32 cellular contexts compared by ENCODE assay signal in the genomic region with DNA sequence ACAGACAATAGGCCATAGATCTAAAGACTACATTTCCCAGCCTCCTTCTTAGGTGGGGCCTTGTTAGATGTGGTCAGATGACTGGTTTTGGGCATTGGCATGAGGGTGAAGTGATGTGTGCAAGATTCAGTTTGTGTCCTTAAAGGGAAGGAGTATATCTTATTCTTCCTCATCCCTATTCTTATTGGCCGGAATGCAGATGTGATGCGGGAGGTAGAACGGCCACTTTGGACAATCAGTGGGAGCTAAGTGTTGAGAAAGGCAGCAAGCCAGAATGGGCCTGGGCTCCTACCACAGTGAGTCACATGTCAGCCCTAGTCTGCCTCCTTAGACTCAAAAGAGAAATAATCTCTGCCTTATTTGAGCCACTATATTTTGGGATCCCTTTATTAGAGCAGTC.
DNase-seq lines count a peak whose midpoint lies in the region; ATAC-seq, FAIRE-seq and TF ChIP-seq lines count a peak whose summit lies in the region.
"Had no signal": no experiment of that assay in that cellular context is flagged by ENCODE, and none has a peak within 500 bp of the region (broad histone marks: within the 10 kb centered on the region; RNA-seq: fewer than 3 reads in every experiment).

No MANE protein-coding gene starts in this region.

- peaks cover 81% of the 10 kb centered on the region for H3K4me1 Mint-ChIP-seq in chondrocyte (ENCODE audit: low read depth)
- peaks cover 4 to 10% (median 5%) of the 10 kb centered on the region in 4 donors for H3K4me1 Mint-ChIP-seq in naive thymus-derived CD8-positive, alpha-beta T cell

- H3K27me3 Mint-ChIP-seq in chondrocyte (ENCODE audit: low read depth) = no peaks in the 10 kb centered on the region
- H3K27me3 Mint-ChIP-seq in naive thymus-derived CD8-positive, alpha-beta T cell = no peaks in the 10 kb centered on the region

- no peaks in the 10 kb centered on the region for H3K9me2 ChIP-seq in GM23248 (ENCODE audit: insufficient read depth)

- H3K27ac ChIP-seq in GM23248 = peak overlapping the region; percentile 49
- H3K27ac ChIP-seq: cardiac muscle cell, esophagus squamous epithelium, HL-60, parathyroid adenoma, PC-9, upper lobe of right lung had no signal

- H3K36me3 Mint-ChIP-seq in chondrocyte (ENCODE audit: low read depth) = peaks cover 6% of the 10 kb centered on the region
- peaks cover 9 to 74% (median 43%) of the 10 kb centered on the region in 3 donors for H3K36me3 Mint-ChIP-seq in naive thymus-derived CD8-positive, alpha-beta T cell

- no peaks in the 10 kb centered on the region for H3K9me3 ChIP-seq in GM23248 (ENCODE audit: low read depth)
- H3K9me3 ChIP-seq: adrenal gland, esophagus squamous epithelium, upper lobe of right lung had no signal

- in situ Hi-C loops in GM23248 (cut with MboI) = no loop called here

- H3K36me3 ChIP-seq in GM23248 (ENCODE audit: low read depth) = peaks cover 6% of the 10 kb centered on the region; the same call in 1 of the 2 replicates
- H3K36me3 ChIP-seq: adrenal gland had no signal

- H3K27me3 ChIP-seq in GM23248 (replicated peaks; ENCODE audit: insufficient read depth) = no peaks in the 10 kb centered on the region
- H3K27me3 ChIP-seq: adrenal gland, cardiac muscle cell, esophagus squamous epithelium, upper lobe of right lung had no signal

- ATAC-seq in naive thymus-derived CD8-positive, alpha-beta T cell = no peak
- no peak for ATAC-seq in HG03175 (IDR thresholded peaks at IDR 0.05; ENCODE audit: unreplicated experiment)
- ATAC-seq: GM12878, HCT116, upper lobe of right lung had no signal

- WGBS in GM23248 (ENCODE audit: low coverage in 1 of 2, low lambda C conversion rate in 2 of 2, missing lambda C conversion rate in 2 of 2), 2 experiments = 85 to 94% methylated on average over 3 of the region's 3 CpGs

- peak overlapping the region; percentile 16 for H3K4me2 ChIP-seq in GM23248 (ENCODE audit: unreplicated experiment)
- H3K4me2 ChIP-seq: PC-9 had no signal

- 0 out of 2 replicates have a peak overlapping the region, but pooled peaks have one; percentile 11 for H3K9ac ChIP-seq in GM23248
- H3K9ac ChIP-seq: parathyroid adenoma had no signal

- H4K20me1 ChIP-seq in GM23248 (ENCODE audit: insufficient read depth) = no peaks in the 10 kb centered on the region

- H3K27ac Mint-ChIP-seq in chondrocyte (ENCODE audit: unreplicated experiment) = peak overlapping the region; percentile 81
- peak overlapping the region in 1 of 10 donors; percentile 8 for H3K27ac Mint-ChIP-seq in naive thymus-derived CD8-positive, alpha-beta T cell
- H3K27ac Mint-ChIP-seq: activated naive CD4-positive, alpha-beta T cell treated with anti-CD3 and anti-CD28 coated beads for 36 hours; activated T-helper 1 cell treated with anti-CD3 and anti-CD28 coated beads, Interleukin-12 subunit alpha, Interleukin-12 subunit beta, Interleukin-2, Interleukin-4 antibody, amounts not matched to agents 30 ng/mL and 10 ng/mL and 1 ng/mL, durations not matched to agents 14 hours and 24 hours and 36 hours had no signal

- no peak overlapping the region for H3K4me3 Mint-ChIP-seq in chondrocyte (ENCODE audit: unreplicated experiment)
- no peak overlapping the region for H3K4me3 Mint-ChIP-seq in naive thymus-derived CD8-positive, alpha-beta T cell
- H3K4me3 Mint-ChIP-seq: activated naive CD4-positive, alpha-beta T cell treated with anti-CD3 and anti-CD28 coated beads for 36 hours; activated T-helper 1 cell treated with anti-CD3 and anti-CD28 coated beads, Interleukin-12 subunit alpha, Interleukin-12 subunit beta, Interleukin-2, Interleukin-4 antibody, amounts not matched to agents 30 ng/mL and 10 ng/mL and 1 ng/mL, durations not matched to agents 14 hours and 24 hours and 36 hours; neural crest cell had no signal

- no peaks in the 10 kb centered on the region for H3K79me2 ChIP-seq in GM23248 (ENCODE audit: insufficient read depth)
- H3K79me2 ChIP-seq: parathyroid adenoma had no signal

- DNase-seq in GM23248 (peak; percentile 59), RCC 7860 (ENCODE audit: low spot score) (peak; percentile 63), chondrocyte (ENCODE audit: low spot score) (no peak), myocyte (ENCODE audit: low read depth) (peak; percentile 49)
- DNase-seq in naive thymus-derived CD8-positive, alpha-beta T cell = no peak
- no peak for DNase-seq in activated T-cell treated with anti-CD3 and anti-CD28 coated beads, Interleukin-2, amount 50 U/mL, for 48 hours
- DNase-seq: activated CD4-positive, alpha-beta T cell treated with anti-CD3 and anti-CD28 coated beads, Interleukin-2, amount 50 U/mL, for 48 hours; activated naive CD4-positive, alpha-beta T cell treated with anti-CD3 and anti-CD28 coated beads for 36 hours; adrenal gland; Calu3; dermis blood vessel endothelial cell; DMS79 treated with DMSO at 0.1 percent for 48 hours; esophagus squamous epithelium; NCI-H1092; NCI-H1694 treated with DMSO at 0.1 percent for 48 hours; NCI-H2171; NCI-H526; PC-9; right cardiac atrium; SIG-M5; stimulated activated CD4-positive, alpha-beta T cell treated with anti-CD3 and anti-CD28 coated beads, Interleukin-12 subunit alpha, Interleukin-12 subunit beta, amount 100 ng/mL, for 4 hours; stimulated activated CD4-positive, alpha-beta T cell treated with anti-CD3 and anti-CD28 coated beads, Interleukin-4, amount 100 ng/mL, for 1 hour; upper lobe of right lung had no signal

- peaks cover 76% of the 10 kb centered on the region for H3K4me1 ChIP-seq in GM23248 (ENCODE audit: insufficient read depth)
- H3K4me1 ChIP-seq: parathyroid adenoma had no signal

- H3F3A ChIP-seq in GM23248 (ENCODE audit: insufficient read depth) = peaks cover 75% of the 10 kb centered on the region

- no peaks in the 10 kb centered on the region for H3K9me3 Mint-ChIP-seq in chondrocyte (ENCODE audit: low read depth)
- H3K9me3 Mint-ChIP-seq in naive thymus-derived CD8-positive, alpha-beta T cell = no peaks in the 10 kb centered on the region
- H3K9me3 Mint-ChIP-seq: activated naive CD4-positive, alpha-beta T cell treated with anti-CD3 and anti-CD28 coated beads for 36 hours; activated T-helper 1 cell treated with anti-CD3 and anti-CD28 coated beads, Interleukin-12 subunit alpha, Interleukin-12 subunit beta, Interleukin-2, Interleukin-4 antibody, amounts not matched to agents 30 ng/mL and 10 ng/mL and 1 ng/mL, durations not matched to agents 14 hours and 24 hours and 36 hours; neural crest cell had no signal

- no peak overlapping the region for H3K4me3 ChIP-seq in GM23248
- H3K4me3 ChIP-seq: adrenal gland, cardiac muscle cell, esophagus squamous epithelium, GM12878, PC-9, upper lobe of right lung had no signal

- no peak for TF ChIP-seq CTCF in chondrocyte (IDR thresholded peaks at IDR 0.05)

- no peak overlapping the region for H2AFZ ChIP-seq in GM23248
- H2AFZ ChIP-seq: parathyroid adenoma, PC-9 had no signal

- POLR2A ChIA-PET in naive thymus-derived CD8-positive, alpha-beta T cell (lab: Charles Lee) = interaction anchor here (0.7 kb wide), 1 partner anchor 649 kb away, joined by 3 read pairs; no protein-coding TSS in a partner anchor

- FAIRE-seq in RCC 7860 (lab: Jason Lieb, UNC) = no peak
- FAIRE-seq: endometrium, GM12878 had no signal

Comparison
In these comparisons a context has a peak if more than half of its experiments do, and no peak if none do; other contexts are left out.
1. DNase-seq: peak in GM23248 (single experiment), RCC 7860 (single experiment) and myocyte (single experiment); none in chondrocyte (single experiment), naive thymus-derived CD8-positive, alpha-beta T cell (0 of 10) and activated T-cell treated with anti-CD3 and anti-CD28 coated beads, Interleukin-2, amount 50 U/mL, for 48 hours (0 of 2).